In the genomic region with DNA sequence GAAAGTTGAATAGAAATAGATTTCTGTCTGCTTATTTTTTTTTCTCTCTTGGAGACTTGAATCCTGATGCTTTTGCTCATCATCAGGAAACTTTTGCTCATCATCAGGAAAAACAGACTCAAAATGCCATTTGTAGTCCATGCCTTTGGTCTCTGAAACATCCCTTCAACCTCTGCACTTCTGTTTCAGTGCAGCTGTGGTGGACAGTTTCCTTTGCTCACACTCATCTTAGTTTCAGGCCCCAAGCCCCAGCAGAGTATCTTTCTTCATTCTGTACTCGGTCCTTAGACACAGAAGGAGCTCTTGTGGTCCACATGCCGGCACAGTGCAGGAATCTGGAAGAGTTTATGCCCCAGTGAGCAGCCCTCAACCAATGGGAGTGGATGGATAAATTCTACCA, we compare ENCODE assay signal across 12 cellular contexts.
DNase-seq lines count a peak whose midpoint lies in the region; ATAC-seq and TF ChIP-seq lines count a peak whose summit lies in the region.
"Had no signal": no experiment of that assay in that cellular context is flagged by ENCODE, and none has a peak within 500 bp of the region (broad histone marks: within the 10 kb centered on the region; RNA-seq: fewer than 3 reads in every experiment).

No MANE protein-coding gene starts in this region.

- no peak for DNase-seq in central memory CD8-positive, alpha-beta T cell (ENCODE audit: low spot score in 2 of 2)
- no peak for DNase-seq in NCI-H748 (lab: John Stamatoyannopoulos, UW; ENCODE audit: unreplicated experiment)
- no peak for DNase-seq in WTC11 (ENCODE audit: low spot score)
- DNase-seq in stimulated activated CD8-positive, alpha-beta memory T cell treated with anti-CD3 and anti-CD28 coated beads, Interleukin-4, amount 100 ng/mL, for 48 hours, result no peak
- DNase-seq in DMS79 treated with DMSO at 0.1 percent for 48 hours (lab: John Stamatoyannopoulos, UW), result no peak
- DNase-seq: activated CD4-positive, alpha-beta T cell treated with anti-CD3 and anti-CD28 coated beads for 48 hours; NCI-H1048; stimulated activated CD4-positive, alpha-beta T cell treated with anti-CD3 and anti-CD28 coated beads, Interleukin-1b, Interleukin-23, amount 100 ng/mL, for 48 hours had no signal

- ATAC-seq in GM18508 (IDR thresholded peaks at IDR 0.05; ENCODE audit: insufficient read depth, unreplicated experiment) (peak; percentile 45), GM21381 (IDR thresholded peaks at IDR 0.05; ENCODE audit: unreplicated experiment) (peak; percentile 70), HG03066 (IDR thresholded peaks at IDR 0.05; ENCODE audit: low read depth, unreplicated experiment) (peak; percentile 68), WTC11 (no peak)
- no peak for ATAC-seq in central memory CD8-positive, alpha-beta T cell (replicated peaks; ENCODE audit: extremely low read depth, poor library complexity, severe bottlenecking)

- POLR2A ChIA-PET in WTC11 (lab: Charles Lee), result no interaction called here

- no peak for TF ChIP-seq CTCF in WTC11 (IDR thresholded peaks at IDR 0.05)

- peaks cover 33% of the 10 kb centered on the region for H3K4me1 Mint-ChIP-seq in central memory CD8-positive, alpha-beta T cell
- 0 out of 2 replicates have a peak, but pooled peaks cover 3% of the 10 kb centered on the region for H3K4me1 Mint-ChIP-seq in WTC11
- H3K4me1 Mint-ChIP-seq: brain had no signal

- H3K9me3 Mint-ChIP-seq in central memory CD8-positive, alpha-beta T cell, result peaks cover 5% of the 10 kb centered on the region
- H3K9me3 Mint-ChIP-seq in WTC11, result peaks cover 13% of the 10 kb centered on the region

- H3K27me3 Mint-ChIP-seq in central memory CD8-positive, alpha-beta T cell, result no peaks in the 10 kb centered on the region
- no peaks in the 10 kb centered on the region for H3K27me3 Mint-ChIP-seq in WTC11 (ENCODE audit: low read depth)
- H3K27me3 Mint-ChIP-seq: brain had no signal

- H3K27ac Mint-ChIP-seq in central memory CD8-positive, alpha-beta T cell (ENCODE audit: low read depth), result peak overlapping the region; percentile 19
- no peak overlapping the region for H3K27ac Mint-ChIP-seq in WTC11
- H3K27ac Mint-ChIP-seq: brain had no signal

- no peaks in the 10 kb centered on the region for H3K36me3 Mint-ChIP-seq in central memory CD8-positive, alpha-beta T cell (ENCODE audit: insufficient read depth)
- no peaks in the 10 kb centered on the region; the same call in 1 of the 2 replicates for H3K36me3 Mint-ChIP-seq in WTC11
- H3K36me3 Mint-ChIP-seq: brain had no signal

- CTCF ChIA-PET in WTC11 (lab: Charles Lee), result no interaction called here

- peak overlapping the region; percentile 53 for H3K4me3 Mint-ChIP-seq in central memory CD8-positive, alpha-beta T cell
- H3K4me3 Mint-ChIP-seq in WTC11, result no peak overlapping the region
- H3K4me3 Mint-ChIP-seq: brain had no signal

TF ChIP-seq in WTC11, 78 proteins besides CTCF, POLR2A, EP300 and RAD21:
- TF ChIP-seq GABPB1 (CRISPR knock-in tag; IDR thresholded peaks at IDR 0.05), result no peak
- TF ChIP-seq, protein P1, sequence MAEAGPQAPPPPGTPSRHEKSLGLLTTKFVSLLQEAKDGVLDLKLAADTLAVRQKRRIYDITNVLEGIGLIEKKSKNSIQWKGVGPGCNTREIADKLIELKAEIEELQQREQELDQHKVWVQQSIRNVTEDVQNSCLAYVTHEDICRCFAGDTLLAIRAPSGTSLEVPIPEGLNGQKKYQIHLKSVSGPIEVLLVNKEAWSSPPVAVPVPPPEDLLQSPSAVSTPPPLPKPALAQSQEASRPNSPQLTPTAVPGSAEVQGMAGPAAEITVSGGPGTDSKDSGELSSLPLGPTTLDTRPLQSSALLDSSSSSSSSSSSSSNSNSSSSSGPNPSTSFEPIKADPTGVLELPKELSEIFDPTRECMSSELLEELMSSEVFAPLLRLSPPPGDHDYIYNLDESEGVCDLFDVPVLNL (CRISPR knock-in tag; IDR thresholded peaks at IDR 0.05; ENCODE audit: borderline replicate concordance, low read depth), result no peak
- no peak for TF ChIP-seq ELF4 (CRISPR knock-in tag; IDR thresholded peaks at IDR 0.05; ENCODE audit: low read depth)
- TF ChIP-seq CREB1 (CRISPR knock-in tag; IDR thresholded peaks at IDR 0.05), result no peak
- TF ChIP-seq, protein P2, sequence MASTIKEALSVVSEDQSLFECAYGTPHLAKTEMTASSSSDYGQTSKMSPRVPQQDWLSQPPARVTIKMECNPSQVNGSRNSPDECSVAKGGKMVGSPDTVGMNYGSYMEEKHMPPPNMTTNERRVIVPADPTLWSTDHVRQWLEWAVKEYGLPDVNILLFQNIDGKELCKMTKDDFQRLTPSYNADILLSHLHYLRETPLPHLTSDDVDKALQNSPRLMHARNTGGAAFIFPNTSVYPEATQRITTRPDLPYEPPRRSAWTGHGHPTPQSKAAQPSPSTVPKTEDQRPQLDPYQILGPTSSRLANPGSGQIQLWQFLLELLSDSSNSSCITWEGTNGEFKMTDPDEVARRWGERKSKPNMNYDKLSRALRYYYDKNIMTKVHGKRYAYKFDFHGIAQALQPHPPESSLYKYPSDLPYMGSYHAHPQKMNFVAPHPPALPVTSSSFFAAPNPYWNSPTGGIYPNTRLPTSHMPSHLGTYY (CRISPR knock-in tag; IDR thresholded peaks at IDR 0.05), result no peak
- TF ChIP-seq RELA (CRISPR knock-in tag; IDR thresholded peaks at IDR 0.05; ENCODE audit: borderline replicate concordance), result no peak
- no peak for TF ChIP-seq JUN (CRISPR knock-in tag; IDR thresholded peaks at IDR 0.05)

Comparison
In these comparisons a context has a peak if more than half of its experiments do, and no peak if none do; other contexts are left out.
1. ATAC-seq: peak in GM18508 (single experiment), GM21381 (single experiment) and HG03066 (single experiment); none in central memory CD8-positive, alpha-beta T cell (single experiment) and WTC11 (single experiment).